In the genomic region with DNA sequence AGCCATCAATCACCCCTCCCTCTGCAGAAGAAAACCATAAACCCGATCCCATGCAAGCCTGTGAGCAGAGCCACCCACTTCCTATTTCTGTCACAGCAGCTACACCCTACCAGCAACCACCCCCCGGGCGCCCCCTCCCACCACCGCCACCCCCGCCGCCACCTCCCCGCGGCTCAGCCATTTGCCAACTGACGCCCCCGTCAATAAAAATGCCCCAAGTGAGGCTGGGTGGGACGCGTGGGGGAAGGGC, we compare ENCODE assay signal across 8 cellular contexts. TPM values are rescaled to one million over a fixed set of nuclear protein-coding genes. Genes with fewer than 3 reads are reported as not detected.
DNase-seq lines count a peak whose midpoint lies in the region; ATAC-seq, FAIRE-seq and TF ChIP-seq lines count a peak whose summit lies in the region.

No MANE protein-coding gene starts in this region.

- H3K9ac ChIP-seq in keratinocyte (ENCODE audit: control insufficient read depth, extremely low read depth, insufficient read depth, low read length) (peak overlapping the region; percentile 89), stomach smooth muscle (ENCODE audit: low read length in 2 of 2) (no peak overlapping the region)

- dilution Hi-C loops in keratinocyte (cut with MboI; ENCODE audit: extremely low pct_ligation_motif_present, low sequenced_read_pairs), result no loop called here

- H3K9me1 ChIP-seq in keratinocyte (ENCODE audit: control insufficient read depth, extremely low read depth, insufficient read depth, low read length), result no peaks in the 10 kb centered on the region

- FAIRE-seq in keratinocyte (lab: Jason Lieb, UNC), result no peak

- ATAC-seq in GM21723 (IDR thresholded peaks at IDR 0.05; ENCODE audit: unreplicated experiment) (peak; percentile 11), GM19463 (IDR thresholded peaks at IDR 0.05; ENCODE audit: unreplicated experiment) (no peak), GM21825 (IDR thresholded peaks at IDR 0.05; ENCODE audit: unreplicated experiment) (no peak), HG03571 (IDR thresholded peaks at IDR 0.05; ENCODE audit: unreplicated experiment) (no peak)

- no peak overlapping the region for H3K4me2 ChIP-seq in keratinocyte (ENCODE audit: control insufficient read depth, extremely low read depth, insufficient read depth, low read depth, low read length)

- H3K27me3 ChIP-seq in keratinocyte (ENCODE audit: control insufficient read depth, extremely low read depth, insufficient read depth, low read length) (no peaks in the 10 kb centered on the region), stomach smooth muscle (ENCODE audit: control insufficient read depth in 1 of 2, insufficient read depth in 2 of 2, low read length in 2 of 2) (no peaks in the 10 kb centered on the region)

- no peaks in the 10 kb centered on the region for H3K36me3 ChIP-seq in keratinocyte (ENCODE audit: control insufficient read depth in 2 of 2, extremely low read depth in 1 of 2, insufficient read depth in 2 of 2, low read length in 2 of 2)
- H3K36me3 ChIP-seq in stomach smooth muscle (ENCODE audit: control insufficient read depth in 2 of 2, insufficient read depth in 2 of 2, low read length in 2 of 2), result no peaks in the 10 kb centered on the region

- H4K20me1 ChIP-seq in keratinocyte (ENCODE audit: control insufficient read depth, extremely low read depth, insufficient read depth, low read length), result peaks cover 5% of the 10 kb centered on the region

- peaks cover 32% of the 10 kb centered on the region for H3K4me1 ChIP-seq in keratinocyte (ENCODE audit: control insufficient read depth, extremely low read depth, insufficient read depth, low read length)
- peaks cover 20% of the 10 kb centered on the region for H3K4me1 ChIP-seq in stomach smooth muscle (ENCODE audit: control insufficient read depth, insufficient read depth, low read length)

- no peak for TF ChIP-seq CTCF in keratinocyte (optimal IDR thresholded peaks at IDR 0.05 in 1 of 3, IDR thresholded peaks at IDR 0.05 in 1 of 3, conservative IDR thresholded peaks at IDR 0.05 in 1 of 3; ENCODE audit: extremely low read depth in 1 of 3, insufficient read depth in 2 of 3, low read length in 3 of 3)

- H3K27ac ChIP-seq in angular gyrus (ENCODE audit: low read depth, low read length) (peak overlapping the region; percentile 91), keratinocyte (ENCODE audit: control insufficient read depth, insufficient read depth, low read length) (peak overlapping the region; percentile 50), stomach smooth muscle (ENCODE audit: low read length) (peak overlapping the region; percentile 92)

- DNase-seq in RPMI8226, result peak; percentile 41
- DNase-seq in keratinocyte (ENCODE audit: low read depth, low spot score), result no peak

- H3K79me2 ChIP-seq in keratinocyte (ENCODE audit: control insufficient read depth, insufficient read depth, low read length), result peaks cover 65% of the 10 kb centered on the region

- no peaks in the 10 kb centered on the region for H3K9me3 ChIP-seq in keratinocyte (ENCODE audit: control insufficient read depth, low read depth, low read length)
- H3K9me3 ChIP-seq in stomach smooth muscle (ENCODE audit: control insufficient read depth in 2 of 2, low read length in 2 of 2), result no peaks in the 10 kb centered on the region

- no peak overlapping the region for H2AFZ ChIP-seq in keratinocyte (ENCODE audit: control insufficient read depth, low read length)

- H3K4me3 ChIP-seq in keratinocyte (ENCODE audit: control insufficient read depth in 2 of 3, extremely low read depth in 1 of 3, insufficient read depth in 2 of 3, low read depth in 1 of 3, low read length in 3 of 3) (peak overlapping the region; percentile 62 to 74 (median 65)), stomach smooth muscle (ENCODE audit: low read length in 2 of 2) (peak overlapping the region; percentile 70 to 81)

RNA-seq across cellular contexts. Expression of a gene that starts 1.1 kb away (rescaled TPM):
- 24.9 to 44.0 TPM (median 43.3 TPM) in 3 replicates for polyA plus RNA-seq in keratinocyte
- 8.5 TPM for polyA plus RNA-seq in keratinocyte (2011; ENCODE audit: low read depth)
- polyA plus RNA-seq in keratinocyte (2011; cell fraction: cytosol; rRNA removed), result 26.2 and 53.3 TPM in 2 replicates
- 47.2 and 53.1 TPM in 2 replicates for polyA plus RNA-seq in keratinocyte (2011; cell fraction: nucleus; rRNA removed)
- 26.5 and 65.2 TPM in 2 replicates for polyA plus RNA-seq in keratinocyte (2012; ENCODE audit: low replicate concordance)
- 30.8 to 95.0 TPM (median 41.5 TPM) in 3 replicates for polyA minus RNA-seq in keratinocyte
- polyA minus RNA-seq in keratinocyte (2011; cell fraction: cytosol; rRNA and poly(A)+ RNA removed), result 63.1 TPM
- polyA minus RNA-seq in keratinocyte (2011; cell fraction: nucleus; rRNA and poly(A)+ RNA removed), result 61.9 and 124 TPM in 2 replicates
